ENCODE assay signal across 1 cellular context in genomic region chr6:105374010-105374420, GRCh38.
TF ChIP-seq lines count a peak whose summit lies in the region.

No MANE protein-coding gene starts in this region.

TF ChIP-seq in HepG2, 621 proteins besides CTCF, POLR2A, EP300 and RAD21 (continued from another document):
- TF ChIP-seq HOXA3 (CRISPR knock-in tag; IDR thresholded peaks at IDR 0.05) (no peak), HMG20A (CRISPR knock-in tag; IDR thresholded peaks at IDR 0.05; ENCODE audit: borderline replicate concordance) (peak; percentile 18; the same call in 1 of the 2 replicates), MAF1 (CRISPR knock-in tag; IDR thresholded peaks at IDR 0.05; ENCODE audit: borderline replicate concordance) (no peak), CEBPG (CRISPR knock-in tag; IDR thresholded peaks at IDR 0.05) (0 out of 2 replicates have a peak, but pooled peaks have one; percentile 9), PAWR (CRISPR knock-in tag; IDR thresholded peaks at IDR 0.05; ENCODE audit: borderline replicate concordance) (no peak), NCOR1 (IDR thresholded peaks at IDR 0.05; ENCODE audit: borderline replicate concordance, low read length) (no peak), ZNF784 (CRISPR knock-in tag; IDR thresholded peaks at IDR 0.05; ENCODE audit: borderline replicate concordance) (no peak), FOSL1 (CRISPR knock-in tag; IDR thresholded peaks at IDR 0.05; ENCODE audit: borderline replicate concordance) (no peak), KIAA2018 (CRISPR knock-in tag; IDR thresholded peaks at IDR 0.05; ENCODE audit: borderline replicate concordance) (no peak), NCOA2 (CRISPR knock-in tag; IDR thresholded peaks at IDR 0.05) (no peak), PAX8 (CRISPR knock-in tag; IDR thresholded peaks at IDR 0.05; ENCODE audit: borderline replicate concordance) (no peak), SOX13 (IDR thresholded peaks at IDR 0.05) (no peak), SOX13 (CRISPR knock-in tag; conservative IDR thresholded peaks at IDR 0.05 in 1 of 2, IDR thresholded peaks at IDR 0.05 in 1 of 2) (peak in 1 of 2 experiments; percentile 7; a peak in 1 of 4 replicates), GPN1 (CRISPR knock-in tag; IDR thresholded peaks at IDR 0.05; ENCODE audit: borderline replicate concordance) (no peak), SYNCRIP (IDR thresholded peaks at IDR 0.05; ENCODE audit: insufficient read depth, low read depth, low read length) (no peak), NFIB (CRISPR knock-in tag; IDR thresholded peaks at IDR 0.05; ENCODE audit: borderline replicate concordance) (no peak), BCL6 (CRISPR knock-in tag; IDR thresholded peaks at IDR 0.05) (0 out of 2 replicates have a peak, but pooled peaks have one; percentile 19), TIGD3 (CRISPR knock-in tag; IDR thresholded peaks at IDR 0.05; ENCODE audit: borderline replicate concordance) (no peak), NFYB (CRISPR knock-in tag; IDR thresholded peaks at IDR 0.05) (no peak), CBFB (CRISPR knock-in tag; IDR thresholded peaks at IDR 0.05) (no peak), STAT6 (CRISPR knock-in tag; IDR thresholded peaks at IDR 0.05; ENCODE audit: borderline replicate concordance) (no peak), HCFC1 (IDR thresholded peaks at IDR 0.05; ENCODE audit: low read depth, low read length) (no peak), TEAD3 (CRISPR knock-in tag; optimal IDR thresholded peaks at IDR 0.05; ENCODE audit: borderline replicate concordance) (peak; percentile 84), HNF4A (CRISPR knock-in tag; IDR thresholded peaks at IDR 0.05) (peak; percentile 24; the same call in 1 of the 2 replicates), ZNF607 (CRISPR knock-in tag; IDR thresholded peaks at IDR 0.05; ENCODE audit: borderline replicate concordance) (no peak), RFX3 (CRISPR knock-in tag; IDR thresholded peaks at IDR 0.05) (no peak), FOSL2 (CRISPR knock-in tag; IDR thresholded peaks at IDR 0.05) (0 out of 2 replicates have a peak, but pooled peaks have one; percentile 10), HOXD1 (CRISPR knock-in tag; IDR thresholded peaks at IDR 0.05) (no peak), MED8 (CRISPR knock-in tag; IDR thresholded peaks at IDR 0.05; ENCODE audit: insufficient replicate concordance) (no peak), TBX3 (IDR thresholded peaks at IDR 0.05; ENCODE audit: borderline replicate concordance) (0 out of 2 replicates have a peak, but pooled peaks have one; percentile 33), POLR2AphosphoS5 (IDR thresholded peaks at IDR 0.05; ENCODE audit: low read depth, low read length) (no peak), DRAP1 (CRISPR knock-in tag; IDR thresholded peaks at IDR 0.05) (no peak), RCOR2 (CRISPR knock-in tag; IDR thresholded peaks at IDR 0.05) (0 out of 2 replicates have a peak, but pooled peaks have one; percentile 40), ZKSCAN1 (IDR thresholded peaks at IDR 0.05; ENCODE audit: low read length) (no peak), LRRFIP1 (CRISPR knock-in tag; conservative IDR thresholded peaks at IDR 0.05) (no peak)
